Comparison of ENCODE assay signal across 20 cellular contexts in the genomic region with DNA sequence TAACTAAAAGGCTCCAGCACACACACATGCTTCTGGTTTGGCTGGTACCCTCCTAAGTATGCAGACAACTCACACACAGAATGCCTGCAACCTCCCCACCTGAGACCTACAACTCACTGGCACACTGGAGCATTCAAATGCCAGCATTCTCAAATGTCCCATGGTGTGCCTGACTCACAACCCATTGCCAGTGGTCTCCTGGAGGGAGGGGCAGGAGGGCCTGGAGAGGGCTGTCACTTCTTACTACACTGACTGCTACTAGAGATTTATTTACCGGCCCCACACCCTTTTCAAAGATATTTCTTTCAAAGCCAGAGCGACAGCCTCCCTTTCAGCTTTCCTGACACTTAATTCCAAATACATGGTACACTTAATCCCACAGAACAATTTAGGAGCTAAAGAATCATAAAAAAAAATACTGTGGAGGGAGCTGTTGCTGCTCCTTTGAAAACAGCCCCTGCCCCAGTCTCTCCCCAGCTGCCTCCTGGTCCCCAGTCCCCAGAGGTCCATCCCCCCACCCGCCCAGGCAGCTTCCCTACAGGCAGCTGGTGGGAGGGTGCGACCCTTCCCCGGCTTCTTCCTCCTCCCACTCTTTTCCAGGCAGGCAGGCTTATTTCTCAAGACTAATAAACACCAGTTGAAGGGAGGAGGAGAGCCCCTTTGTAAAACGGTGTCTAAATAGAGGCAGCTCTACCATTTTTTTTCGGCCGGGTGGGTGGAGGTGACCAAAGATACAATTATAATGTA.
DNase-seq lines count a peak whose midpoint lies in the region; ATAC-seq and TF ChIP-seq lines count a peak whose summit lies in the region.
"Had no signal": no experiment of that assay in that cellular context is flagged by ENCODE, and none has a peak within 500 bp of the region (broad histone marks: within the 10 kb centered on the region; RNA-seq: fewer than 3 reads in every experiment).

No MANE protein-coding gene starts in this region.

- no peaks in the 10 kb centered on the region for H3K9me3 ChIP-seq in thyroid gland
- H3K9me3 ChIP-seq: body of pancreas, colonic mucosa had no signal

- H3K4ac ChIP-seq in mesendoderm (ENCODE audit: low read depth, low read length) = no peak overlapping the region

- no peak overlapping the region for H3K18ac ChIP-seq in mesendoderm (ENCODE audit: low read length)

- H3K9me3 Mint-ChIP-seq in brain = peaks cover 0 to 3% (median 0%) of the 10 kb centered on the region in 5 experiments
- H3K9me3 Mint-ChIP-seq: activated naive CD4-positive, alpha-beta T cell treated with anti-CD3 and anti-CD28 coated beads, Interleukin-2, amount 50 U/mL, for 24 hours had no signal

- H2AK5ac ChIP-seq in mesendoderm (ENCODE audit: low read length) = no peak overlapping the region

- H3K27ac Mint-ChIP-seq in brain = peak overlapping the region; percentile 26 to 80 (median 59)
- H3K27ac Mint-ChIP-seq: activated CD4-positive, alpha-beta memory T cell treated with anti-CD3 and anti-CD28 coated beads for 36 hours; activated naive CD4-positive, alpha-beta T cell treated with anti-CD3 and anti-CD28 coated beads, Interleukin-2, amount 50 U/mL, for 24 hours had no signal

- no peaks in the 10 kb centered on the region for H3K79me1 ChIP-seq in mesendoderm (ENCODE audit: low read length)

- no peak overlapping the region for H3K56ac ChIP-seq in mesendoderm (ENCODE audit: low read length)

- H2BK5ac ChIP-seq in mesendoderm (ENCODE audit: low read length) = no peak overlapping the region

- TF ChIP-seq CTCF in brain (conservative IDR thresholded peaks at IDR 0.05) (no peak), thyroid gland (IDR thresholded peaks at IDR 0.05) (no peak)

- H3K27me3 ChIP-seq in mesendoderm (ENCODE audit: insufficient read depth, low read length, poor library complexity) (no peaks in the 10 kb centered on the region), thyroid gland (no peaks in the 10 kb centered on the region)
- H3K27me3 ChIP-seq: body of pancreas, colonic mucosa had no signal

- H3K4me2 ChIP-seq in mesendoderm (ENCODE audit: low read length) = no peak overlapping the region

- H3K4me1 Mint-ChIP-seq in brain = peaks cover 35% of the 10 kb centered on the region
- H3K4me1 Mint-ChIP-seq: activated naive CD4-positive, alpha-beta T cell treated with anti-CD3 and anti-CD28 coated beads, Interleukin-2, amount 50 U/mL, for 24 hours had no signal

- no peak overlapping the region for H2BK15ac ChIP-seq in mesendoderm (replicated peaks; ENCODE audit: low read depth)

- no peak for ATAC-seq in HG02623 (IDR thresholded peaks at IDR 0.05; ENCODE audit: unreplicated experiment)
- ATAC-seq: body of pancreas had no signal

- H3K4me3 ChIP-seq in mesendoderm (ENCODE audit: low read length) (no peak overlapping the region), thyroid gland (replicated peaks in 1 of 3) (no peak overlapping the region)
- H3K4me3 ChIP-seq: body of pancreas, colonic mucosa, skin epidermis had no signal

- no CpG with 5 or more reads among the region's 8 CpGs for WGBS in mesendoderm (ENCODE audit: extremely low coverage, insufficient coverage, low lambda C conversion rate)
- 51 to 61% methylated on average over 8 of the region's 8 CpGs for WGBS in thyroid gland, 2 donors

- intact Hi-C loops in thyroid gland (cut with DNase I) = no loop called here

- DNase-seq in DMS 273 (lab: John Stamatoyannopoulos, UW; ENCODE audit: unreplicated experiment) (peak; percentile 24), DMS 273 treated with DMSO at 0.1 percent for 48 hours (lab: John Stamatoyannopoulos, UW) (no peak), mesendoderm (peak; percentile 44), thyroid gland (peak; percentile 50 to 64), midbrain (lab: John Stamatoyannopoulos, UW) (no peak), MV-4-11 (lab: John Stamatoyannopoulos, UW) (no peak)
- DNase-seq: activated CD4-positive, alpha-beta memory T cell treated with anti-CD3 and anti-CD28 coated beads for 36 hours; activated T-cell treated with anti-CD3 and anti-CD28 coated beads, Interleukin-2, amount 50 U/mL, for 1 hour; body of pancreas; colonic mucosa; Kasumi-1; stimulated activated CD4-positive, alpha-beta T cell treated with anti-CD3 and anti-CD28 coated beads, Interleukin-4, amount 100 ng/mL, for 24 hours; substantia nigra; SW 1271 had no signal

- peak overlapping the region in 4 of 5 experiments; percentile 8 to 43 (median 33) for H3K4me3 Mint-ChIP-seq in brain
- H3K4me3 Mint-ChIP-seq: activated CD4-positive, alpha-beta memory T cell treated with anti-CD3 and anti-CD28 coated beads for 36 hours; activated naive CD4-positive, alpha-beta T cell treated with anti-CD3 and anti-CD28 coated beads, Interleukin-2, amount 50 U/mL, for 24 hours had no signal

- TF ChIP-seq POLR2A in thyroid gland (IDR thresholded peaks at IDR 0.05) = no peak

- no peak overlapping the region for H3K27ac ChIP-seq in mesendoderm (ENCODE audit: low read depth, low read length)
- peak overlapping the region; percentile 38 to 68 (median 52) for H3K27ac ChIP-seq in thyroid gland
- H3K27ac ChIP-seq: 22Rv1, body of pancreas, colonic mucosa, parathyroid adenoma had no signal

- no peak overlapping the region for H3K23ac ChIP-seq in mesendoderm (ENCODE audit: low read length)

- H2BK120ac ChIP-seq in mesendoderm (ENCODE audit: low read depth, low read length) = no peak overlapping the region

- no peak overlapping the region for H4K8ac ChIP-seq in mesendoderm (ENCODE audit: low read depth, low read length)

- no peaks in the 10 kb centered on the region for H3K36me3 Mint-ChIP-seq in brain
- H3K36me3 Mint-ChIP-seq: activated CD4-positive, alpha-beta memory T cell treated with anti-CD3 and anti-CD28 coated beads for 36 hours; activated naive CD4-positive, alpha-beta T cell treated with anti-CD3 and anti-CD28 coated beads, Interleukin-2, amount 50 U/mL, for 24 hours had no signal

- no peak overlapping the region for H4K5ac ChIP-seq in mesendoderm (ENCODE audit: low read length)

- H3K79me2 ChIP-seq in mesendoderm (ENCODE audit: control insufficient read depth, insufficient read depth, low read length) = no peaks in the 10 kb centered on the region
- H3K79me2 ChIP-seq: parathyroid adenoma had no signal

- H3K36me3 ChIP-seq in mesendoderm (ENCODE audit: control insufficient read depth, insufficient read depth, low read length) (no peaks in the 10 kb centered on the region), thyroid gland (no peaks in the 10 kb centered on the region)
- H3K36me3 ChIP-seq: colonic mucosa had no signal

- peaks cover 9% of the 10 kb centered on the region for H3K27me3 Mint-ChIP-seq in brain

- no peak overlapping the region for H3K9ac ChIP-seq in mesendoderm (ENCODE audit: low read length)
- H3K9ac ChIP-seq: parathyroid adenoma had no signal

- peaks cover 6% of the 10 kb centered on the region for H3K4me1 ChIP-seq in mesendoderm (ENCODE audit: control insufficient read depth, low read depth, low read length)
- H3K4me1 ChIP-seq in thyroid gland = peaks cover 19 to 30% of the 10 kb centered on the region in 2 donors
- H3K4me1 ChIP-seq: body of pancreas, parathyroid adenoma had no signal

Comparison
In these comparisons a context has a peak if more than half of its experiments do, and no peak if none do; other contexts are left out.
1. DNase-seq: peak in DMS 273 (single experiment), mesendoderm (single experiment) and thyroid gland (2 of 2); none in DMS 273 treated with DMSO at 0.1 percent for 48 hours (single experiment), midbrain (single experiment) and MV-4-11 (single experiment).